8 cellular contexts compared by ENCODE assay signal in genomic region chr15:43518073-43518761, GRCh38. TPM values are rescaled to one million over a fixed set of nuclear protein-coding genes. Genes with fewer than 3 reads are reported as not detected.
DNase-seq lines count a peak whose midpoint lies in the region; ATAC-seq lines count a peak whose summit lies in the region.

No MANE protein-coding gene starts in this region.

- peaks cover 34% of the 10 kb centered on the region for H3K4me1 Mint-ChIP-seq in activated naive CD8-positive, alpha-beta T cell treated with anti-CD3 and anti-CD28 coated beads for 36 hours

- peak overlapping the region; percentile 46 for H3K4me3 ChIP-seq in right cardiac atrium (ENCODE audit: low read length)

- no peak overlapping the region for H3K27ac Mint-ChIP-seq in activated naive CD8-positive, alpha-beta T cell treated with anti-CD3 and anti-CD28 coated beads for 36 hours

- peak overlapping the region; percentile 44 for H3K27ac ChIP-seq in right cardiac atrium (ENCODE audit: low read length)

- intact Hi-C loops in right cardiac atrium (cut with DNase I) (no loop called here), posterior vena cava (cut with DNase I) (loop anchor here in 1 of 2 donors (5.0 kb wide), 1 partner anchor 1566 kb away; no protein-coding TSS in a partner anchor)

- DNase-seq in COR-L47 (lab: John Stamatoyannopoulos, UW): peak; percentile 74
- DNase-seq in NCI-H1105 treated with DMSO at 0.1 percent for 48 hours (lab: John Stamatoyannopoulos, UW): peak; percentile 67
- DNase-seq in activated naive CD8-positive, alpha-beta T cell treated with anti-CD3 and anti-CD28 coated beads for 36 hours: no peak
- peak in 1 of 3 donors; percentile 60 for DNase-seq in right cardiac atrium
- DNase-seq in posterior vena cava (ENCODE audit: low spot score): peak; percentile 82

- no peaks in the 10 kb centered on the region for H3K36me3 Mint-ChIP-seq in activated naive CD8-positive, alpha-beta T cell treated with anti-CD3 and anti-CD28 coated beads for 36 hours

- H3K9me3 ChIP-seq in right cardiac atrium (ENCODE audit: control insufficient read depth, low read length): no peaks in the 10 kb centered on the region

- H3K4me1 ChIP-seq in right cardiac atrium (ENCODE audit: control insufficient read depth, insufficient read depth, low read length): peaks cover 5% of the 10 kb centered on the region

- ATAC-seq in right cardiac atrium: peak; percentile 34 to 40
- no peak for ATAC-seq in HG03159 (IDR thresholded peaks at IDR 0.05; ENCODE audit: unreplicated experiment)
- ATAC-seq in HG02884 (IDR thresholded peaks at IDR 0.05; ENCODE audit: unreplicated experiment): no peak
- ATAC-seq in HG03460 (IDR thresholded peaks at IDR 0.05; ENCODE audit: unreplicated experiment): no peak

- H3K4me3 Mint-ChIP-seq in activated naive CD8-positive, alpha-beta T cell treated with anti-CD3 and anti-CD28 coated beads for 36 hours: peak overlapping the region; percentile 64

- peaks cover 29% of the 10 kb centered on the region for H3K27me3 Mint-ChIP-seq in activated naive CD8-positive, alpha-beta T cell treated with anti-CD3 and anti-CD28 coated beads for 36 hours

- H3K9me3 Mint-ChIP-seq in activated naive CD8-positive, alpha-beta T cell treated with anti-CD3 and anti-CD28 coated beads for 36 hours: no peaks in the 10 kb centered on the region

- under 1% methylated on average over 18 of the region's 18 CpGs for WGBS in right cardiac atrium

- H3K27me3 ChIP-seq in right cardiac atrium (ENCODE audit: control insufficient read depth, insufficient read depth): no peaks in the 10 kb centered on the region

RNA-seq across cellular contexts. Expression of gene MAP1A, which starts 0.8 kb away (rescaled TPM):
- under 1 TPM; 0.68 TPM for total RNA-seq in activated naive CD8-positive, alpha-beta T cell treated with anti-CD3 and anti-CD28 coated beads for 36 hours
- total RNA-seq in right cardiac atrium (10 to 100 TPM; 39.5 to 87.6 (median 58.9) TPM), posterior vena cava (10 to 100 TPM; 66.8 to 67.7 TPM)
- polyA plus RNA-seq in right cardiac atrium: 29.7 TPM

RNA-seq across cellular contexts. Expression of gene TP53BP1, which starts 25.3 kb away (rescaled TPM):
- 10 to 100 TPM; 24.1 to 24.3 TPM for total RNA-seq in activated naive CD8-positive, alpha-beta T cell treated with anti-CD3 and anti-CD28 coated beads for 36 hours
- total RNA-seq in right cardiac atrium (10 to 100 TPM; 30.4 to 44.4 (median 36.7) TPM), posterior vena cava (10 to 100 TPM; 30.5 to 35.7 TPM)
- 14.6 TPM for polyA plus RNA-seq in right cardiac atrium

Comparison
In these comparisons a context has a peak if more than half of its experiments do, and no peak if none do; other contexts are left out.
1. ATAC-seq: peak in right cardiac atrium (2 of 2); none in HG03159 (single experiment), HG02884 (single experiment) and HG03460 (single experiment).
2. RNA of gene MAP1A, which starts 0.8 kb away (total RNA-seq): 39.5 to 87.6 TPM in right cardiac atrium and 66.8 to 67.7 TPM in posterior vena cava; 0.68 TPM in activated naive CD8-positive, alpha-beta T cell treated with anti-CD3 and anti-CD28 coated beads for 36 hours; every median in the first group is over 10 times any median in the second.